Comparison of ENCODE assay signal across 7 cellular contexts in the genomic region with DNA sequence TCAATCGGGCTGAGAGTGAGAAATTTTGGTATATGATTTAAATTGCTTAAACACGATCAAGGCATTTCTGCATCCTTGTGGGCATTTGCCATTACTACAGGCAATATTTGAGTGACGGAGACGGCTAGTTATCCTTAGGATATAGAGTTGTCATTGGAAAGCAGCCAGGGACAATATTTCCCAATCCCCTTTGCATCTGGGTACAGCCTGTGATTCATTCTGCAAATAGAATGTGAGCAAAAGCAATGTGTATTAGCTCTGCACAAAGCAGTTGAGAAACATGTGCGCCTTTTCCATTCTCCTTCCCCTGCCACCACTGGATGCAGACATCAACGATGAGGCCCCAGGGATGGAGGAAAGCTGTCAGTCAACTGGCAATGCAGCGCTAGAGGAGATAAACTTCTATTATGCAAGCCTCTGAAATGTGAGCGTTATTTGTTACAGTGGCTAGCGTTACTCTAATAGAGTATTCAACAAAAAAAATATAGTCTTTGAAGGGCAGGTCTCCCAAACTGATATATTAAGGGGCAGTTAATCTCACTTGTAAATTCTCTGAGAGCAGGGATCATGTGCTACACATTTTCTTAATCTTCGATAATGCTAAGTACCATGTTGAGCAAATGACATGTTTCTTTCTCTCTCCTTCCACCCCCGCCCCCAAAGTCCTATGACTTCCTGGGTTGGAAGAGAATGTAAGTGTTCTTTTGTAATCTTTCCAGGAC. TPM values are rescaled to one million over a fixed set of nuclear protein-coding genes. Genes with fewer than 3 reads are reported as not detected.
DNase-seq lines count a peak whose midpoint lies in the region; ATAC-seq, FAIRE-seq and TF ChIP-seq lines count a peak whose summit lies in the region.

No MANE protein-coding gene starts in this region.

- H3K4me1 ChIP-seq in gastroesophageal sphincter = peaks cover 0 to 11% (median 0%) of the 10 kb centered on the region in 3 donors
- H3K4me1 ChIP-seq in small intestine (ENCODE audit: control insufficient read depth in 2 of 2, insufficient read depth in 1 of 2, low read depth in 1 of 2, low read length in 1 of 2) = no peaks in the 10 kb centered on the region

- 42 to 53% methylated on average over 10 to 11 of the region's 11 CpGs for WGBS in gastroesophageal sphincter (ENCODE audit: low coverage in 1 of 2), 2 donors
- 42 to 52% (median 47%) methylated on average over 11 of the region's 11 CpGs for WGBS in small intestine, 3 donors

- peak; percentile 87 for ATAC-seq in gastroesophageal sphincter
- ATAC-seq in HG03432 (IDR thresholded peaks at IDR 0.05; ENCODE audit: unreplicated experiment) = no peak

- no peaks in the 10 kb centered on the region for H3K27me3 ChIP-seq in gastroesophageal sphincter
- H3K27me3 ChIP-seq in small intestine (ENCODE audit: control insufficient read depth in 2 of 2, insufficient read depth in 2 of 2, low read length in 2 of 2) = no peaks in the 10 kb centered on the region

- TF ChIP-seq POLR2A in gastroesophageal sphincter (IDR thresholded peaks at IDR 0.05) = peak in 1 of 2 donors; percentile 4

- peak in 2 of 4 experiments; percentile 32 to 36 for TF ChIP-seq CTCF in gastroesophageal sphincter (IDR thresholded peaks at IDR 0.05)

- FAIRE-seq in small intestine (lab: Jason Lieb, UNC) = no peak

- no peak for TF ChIP-seq EP300 in gastroesophageal sphincter (IDR thresholded peaks at IDR 0.05)

- H3K27ac ChIP-seq in gastroesophageal sphincter = peak overlapping the region in 2 of 4 donors; percentile 6 to 47
- no peak overlapping the region for H3K27ac ChIP-seq in small intestine (ENCODE audit: low read depth in 1 of 2, low read length in 1 of 2)

- H3K36me3 ChIP-seq in gastroesophageal sphincter (no peaks in the 10 kb centered on the region), small intestine (ENCODE audit: control insufficient read depth in 2 of 2, insufficient read depth in 2 of 2, low read length in 2 of 2) (no peaks in the 10 kb centered on the region)

- H3K9me3 ChIP-seq in gastroesophageal sphincter (no peaks in the 10 kb centered on the region), small intestine (ENCODE audit: control insufficient read depth, low read depth) (no peaks in the 10 kb centered on the region)

- H3K4me3 ChIP-seq in gastroesophageal sphincter = no peak overlapping the region
- H3K4me3 ChIP-seq in small intestine (ENCODE audit: low read depth in 1 of 2, low read length in 2 of 2) = no peak overlapping the region

- DNase-seq in HT1080 (ENCODE audit: low read depth) (peak; percentile 94), SIG-M5 (lab: John Stamatoyannopoulos, UW) (peak; percentile 70), small intestine (peak; percentile 63), NCI-H1436 treated with DMSO at 0.1 percent for 48 hours (lab: John Stamatoyannopoulos, UW) (no peak), T-helper 2 cell (no peak)

RNA-seq across cellular contexts. Expression of gene NCOA3, which starts 37.1 kb away (rescaled TPM):
- total RNA-seq in HT1080 (2014; rRNA removed; shearing (Covaris generic)) = 11.0 and 13.8 TPM in 2 replicates
- 5.4 and 7.2 TPM in 2 replicates for polyA plus RNA-seq in HT1080 (2015; cell fraction: cytosol; rRNA removed)
- polyA plus RNA-seq in HT1080 (2015; cell fraction: nucleus; rRNA removed) = 15.4 and 16.1 TPM in 2 replicates
- 10 to 100 TPM; 28.8 to 44.5 (median 37.6) TPM for total RNA-seq in gastroesophageal sphincter
- 1 to 10 TPM; 3.4 to 6.4 (median 3.8) TPM for polyA plus RNA-seq in small intestine

Comparison
In these comparisons a context has a peak if more than half of its experiments do, and no peak if none do; other contexts are left out.
1. DNase-seq: peak in HT1080 (single experiment), SIG-M5 (single experiment) and small intestine (single experiment); none in NCI-H1436 treated with DMSO at 0.1 percent for 48 hours (single experiment) and T-helper 2 cell (0 of 5).